18 cellular contexts compared by ENCODE assay signal in the genomic region with DNA sequence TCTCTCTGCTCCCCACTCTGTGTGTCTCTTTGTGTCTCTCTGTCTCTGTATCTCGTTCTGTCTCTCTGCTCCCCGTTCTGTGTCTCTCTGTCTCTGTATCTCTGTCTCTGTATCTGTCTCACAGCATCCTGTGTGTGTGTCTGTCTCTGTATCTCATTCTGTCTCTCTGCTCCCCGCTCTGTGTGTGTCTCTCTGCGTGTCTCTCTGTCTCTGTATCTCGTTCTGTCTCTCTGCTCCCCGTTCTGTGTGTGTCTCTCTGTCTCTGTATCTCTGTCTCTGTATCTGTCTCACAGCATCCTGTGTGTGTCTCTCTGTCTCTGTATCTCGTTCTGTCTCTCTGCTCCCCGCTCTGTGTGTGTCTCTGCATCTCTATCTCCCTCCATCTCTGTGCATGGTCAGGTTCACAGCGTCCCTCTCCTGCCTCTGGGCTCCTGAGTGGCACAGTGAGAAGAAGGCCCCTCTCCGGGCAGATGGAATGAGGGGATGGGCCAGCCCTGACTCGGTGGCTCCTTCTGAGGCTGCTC. TPM values are rescaled to one million over a fixed set of nuclear protein-coding genes. Genes with fewer than 3 reads are reported as not detected.
DNase-seq lines count a peak whose midpoint lies in the region; ATAC-seq and TF ChIP-seq lines count a peak whose summit lies in the region.
"Had no signal": no experiment of that assay in that cellular context is flagged by ENCODE, and none has a peak within 500 bp of the region (broad histone marks: within the 10 kb centered on the region; RNA-seq: fewer than 3 reads in every experiment).

No MANE protein-coding gene starts in this region.

- no peak overlapping the region for H3K18ac ChIP-seq in trophoblast cell (ENCODE audit: low read length)

- no peak overlapping the region for H3K4me2 ChIP-seq in osteoblast (ENCODE audit: insufficient read depth, low read length)
- no peak overlapping the region for H3K4me2 ChIP-seq in trophoblast cell (ENCODE audit: low read length)
- H3K4me2 ChIP-seq: PC-9 had no signal

- H4K91ac ChIP-seq in trophoblast cell (ENCODE audit: low read depth, low read length), result no peak overlapping the region

- POLR2A ChIA-PET in activated naive CD8-positive, alpha-beta T cell treated with anti-CD3 and anti-CD28 coated beads, Interleukin-2, amount 10 ng/mL, durations not matched to agents 7 days and 5 days (lab: Charles Lee), result no interaction called here

- H2BK120ac ChIP-seq in trophoblast cell (ENCODE audit: insufficient read depth, low read length, poor library complexity), result no peak overlapping the region

- H3K4me1 Mint-ChIP-seq in activated naive CD8-positive, alpha-beta T cell treated with anti-CD3 and anti-CD28 coated beads, Interleukin-2, amount 10 ng/mL, durations not matched to agents 7 days and 5 days, result no peaks in the 10 kb centered on the region
- no peaks in the 10 kb centered on the region for H3K4me1 Mint-ChIP-seq in activated naive CD8-positive, alpha-beta T cell treated with anti-CD3 and anti-CD28 coated beads for 36 hours
- H3K4me1 Mint-ChIP-seq in chondrocyte (ENCODE audit: low read depth) (peaks cover 44% of the 10 kb centered on the region), type B pancreatic cell (ENCODE audit: unreplicated experiment) (peaks cover 35% of the 10 kb centered on the region)
- H3K4me1 Mint-ChIP-seq: activated CD4-positive, alpha-beta T cell treated with anti-CD3 and anti-CD28 coated beads for 36 hours; immature natural killer cell had no signal

- no peaks in the 10 kb centered on the region for H4K20me1 ChIP-seq in osteoblast (ENCODE audit: insufficient read depth, low read length)

- TF ChIP-seq CTCF in chondrocyte (IDR thresholded peaks at IDR 0.05) (no peak), osteoblast (IDR thresholded peaks at IDR 0.05; ENCODE audit: extremely low read depth, low read depth, low read length) (no peak), type B pancreatic cell (conservative IDR thresholded peaks at IDR 0.05) (no peak)

- H2BK12ac ChIP-seq in trophoblast cell (ENCODE audit: low read length), result no peak overlapping the region

- no peaks in the 10 kb centered on the region for H3K9me3 Mint-ChIP-seq in activated naive CD8-positive, alpha-beta T cell treated with anti-CD3 and anti-CD28 coated beads, Interleukin-2, amount 10 ng/mL, durations not matched to agents 7 days and 5 days
- no peaks in the 10 kb centered on the region for H3K9me3 Mint-ChIP-seq in activated naive CD8-positive, alpha-beta T cell treated with anti-CD3 and anti-CD28 coated beads for 36 hours
- no peaks in the 10 kb centered on the region for H3K9me3 Mint-ChIP-seq in chondrocyte (ENCODE audit: low read depth)
- H3K9me3 Mint-ChIP-seq in type B pancreatic cell, result no peaks in the 10 kb centered on the region
- H3K9me3 Mint-ChIP-seq: activated T-cell treated with anti-CD3 and anti-CD28 coated beads, Interleukin-2, amount 50 U/mL, for 72 hours; immature natural killer cell; mesothelial cell of epicardium had no signal

- H4K8ac ChIP-seq in trophoblast cell (ENCODE audit: low read depth, low read length), result no peak overlapping the region

- ATAC-seq in activated naive CD8-positive, alpha-beta T cell treated with anti-CD3 and anti-CD28 coated beads, Interleukin-2, amount 10 ng/mL, durations not matched to agents 7 days and 5 days (ENCODE audit: low read depth), result no peak
- ATAC-seq: activated CD4-positive, alpha-beta T cell treated with anti-CD3 and anti-CD28 coated beads for 36 hours had no signal

- H3K79me1 ChIP-seq in trophoblast cell (ENCODE audit: low read length), result peaks cover 3% of the 10 kb centered on the region

- H3K36me3 ChIP-seq in osteoblast (ENCODE audit: insufficient read depth, low read length) (no peaks in the 10 kb centered on the region), trophoblast cell (ENCODE audit: control insufficient read depth in 1 of 2, insufficient read depth in 2 of 2, low read length in 2 of 2) (no peaks in the 10 kb centered on the region)

- H3K79me2 ChIP-seq in osteoblast (ENCODE audit: insufficient read depth, low read length), result no peaks in the 10 kb centered on the region
- no peaks in the 10 kb centered on the region for H3K79me2 ChIP-seq in trophoblast cell (ENCODE audit: control insufficient read depth, insufficient read depth, low read length, poor library complexity)

- H3K36me3 Mint-ChIP-seq in activated naive CD8-positive, alpha-beta T cell treated with anti-CD3 and anti-CD28 coated beads, Interleukin-2, amount 10 ng/mL, durations not matched to agents 7 days and 5 days, result no peaks in the 10 kb centered on the region
- no peaks in the 10 kb centered on the region for H3K36me3 Mint-ChIP-seq in activated naive CD8-positive, alpha-beta T cell treated with anti-CD3 and anti-CD28 coated beads for 36 hours
- H3K36me3 Mint-ChIP-seq in chondrocyte (ENCODE audit: low read depth), result no peaks in the 10 kb centered on the region
- H3K36me3 Mint-ChIP-seq in type B pancreatic cell, result no peaks in the 10 kb centered on the region
- H3K36me3 Mint-ChIP-seq: immature natural killer cell, mesothelial cell of epicardium had no signal

- H4K12ac ChIP-seq in trophoblast cell (ENCODE audit: low read depth, low read length), result no peak overlapping the region

- H2AFZ ChIP-seq in osteoblast (ENCODE audit: low read length) (peak overlapping the region; percentile 67), trophoblast cell (ENCODE audit: insufficient read depth, low read length, poor library complexity) (no peak overlapping the region)
- H2AFZ ChIP-seq: PC-9 had no signal

- WGBS in trophoblast cell (ENCODE audit: extremely low coverage, insufficient coverage, insufficient read length), result no CpG with 5 or more reads among the region's 11 CpGs

- no peak for DNase-seq in activated naive CD8-positive, alpha-beta T cell treated with anti-CD3 and anti-CD28 coated beads, Interleukin-2, amount 10 ng/mL, durations not matched to agents 7 days and 5 days
- no peak for DNase-seq in activated naive CD8-positive, alpha-beta T cell treated with anti-CD3 and anti-CD28 coated beads for 36 hours
- no peak for DNase-seq in chondrocyte (ENCODE audit: low spot score)
- DNase-seq in osteoblast (ENCODE audit: insufficient read length, low spot score, missing footprints), result peak; percentile 19
- DNase-seq in type B pancreatic cell (ENCODE audit: extremely low spot score, unreplicated experiment), result no peak
- no peak for DNase-seq in NCI-H524 treated with DMSO at 0.1 percent for 48 hours (lab: John Stamatoyannopoulos, UW)
- DNase-seq in NCI-H1930 (lab: John Stamatoyannopoulos, UW), result no peak
- DNase-seq in trophoblast cell, result no peak
- DNase-seq: activated CD4-positive, alpha-beta T cell treated with anti-CD3 and anti-CD28 coated beads for 36 hours; activated T-cell treated with anti-CD3 and anti-CD28 coated beads, Interleukin-2, amount 50 U/mL, for 72 hours; immature natural killer cell; KBM-7; NCI-H1105 had no signal

- H3K27ac ChIP-seq in osteoblast (ENCODE audit: low read depth, low read length), result peak overlapping the region; percentile 28
- no peak overlapping the region for H3K27ac ChIP-seq in trophoblast cell (ENCODE audit: low read depth, low read length)
- H3K27ac ChIP-seq: PC-9 had no signal

- H3K4ac ChIP-seq in trophoblast cell (ENCODE audit: low read depth, low read length), result no peak overlapping the region

- no peak overlapping the region for H2AK5ac ChIP-seq in trophoblast cell (ENCODE audit: low read length)

- H3K23ac ChIP-seq in trophoblast cell (ENCODE audit: low read length), result no peak overlapping the region

- H3K4me1 ChIP-seq in osteoblast (ENCODE audit: insufficient read depth, low read length) (peaks cover 17% of the 10 kb centered on the region), trophoblast cell (ENCODE audit: control insufficient read depth in 1 of 2, insufficient read depth in 2 of 2, low read length in 2 of 2) (peaks cover 16% of the 10 kb centered on the region in 2 experiments)

- peak overlapping the region; percentile 32 for H3K27ac Mint-ChIP-seq in activated naive CD8-positive, alpha-beta T cell treated with anti-CD3 and anti-CD28 coated beads, Interleukin-2, amount 10 ng/mL, durations not matched to agents 7 days and 5 days
- no peak overlapping the region for H3K27ac Mint-ChIP-seq in activated naive CD8-positive, alpha-beta T cell treated with anti-CD3 and anti-CD28 coated beads for 36 hours
- H3K27ac Mint-ChIP-seq in chondrocyte (ENCODE audit: unreplicated experiment) (peak overlapping the region; percentile 91), type B pancreatic cell (peak overlapping the region; percentile 19)
- H3K27ac Mint-ChIP-seq: activated CD4-positive, alpha-beta T cell treated with anti-CD3 and anti-CD28 coated beads for 36 hours; activated T-cell treated with anti-CD3 and anti-CD28 coated beads, Interleukin-2, amount 50 U/mL, for 72 hours; mesothelial cell of epicardium had no signal

- H2BK5ac ChIP-seq in trophoblast cell (ENCODE audit: low read depth, low read length, poor library complexity), result no peak overlapping the region

- H3K4me3 ChIP-seq in osteoblast (ENCODE audit: insufficient read depth, low read length) (no peak overlapping the region), trophoblast cell (ENCODE audit: low read depth, low read length) (no peak overlapping the region)
- H3K4me3 ChIP-seq: PC-9 had no signal

- H3K27me3 Mint-ChIP-seq in activated naive CD8-positive, alpha-beta T cell treated with anti-CD3 and anti-CD28 coated beads, Interleukin-2, amount 10 ng/mL, durations not matched to agents 7 days and 5 days, result peaks cover 4% of the 10 kb centered on the region
- H3K27me3 Mint-ChIP-seq in activated naive CD8-positive, alpha-beta T cell treated with anti-CD3 and anti-CD28 coated beads for 36 hours, result no peaks in the 10 kb centered on the region
- H3K27me3 Mint-ChIP-seq in chondrocyte (ENCODE audit: low read depth), result peaks cover 2% of the 10 kb centered on the region
- peaks cover 10% of the 10 kb centered on the region for H3K27me3 Mint-ChIP-seq in type B pancreatic cell
- H3K27me3 Mint-ChIP-seq: activated CD4-positive, alpha-beta T cell treated with anti-CD3 and anti-CD28 coated beads for 36 hours had no signal

- H3K14ac ChIP-seq in trophoblast cell (ENCODE audit: low read length), result no peak overlapping the region

- H3K9ac ChIP-seq in trophoblast cell (ENCODE audit: low read length), result no peak overlapping the region

- no peaks in the 10 kb centered on the region for H3K27me3 ChIP-seq in osteoblast (ENCODE audit: insufficient read depth, low read length)
- no peaks in the 10 kb centered on the region for H3K27me3 ChIP-seq in trophoblast cell (ENCODE audit: insufficient read depth, low read length)

- H3K4me3 Mint-ChIP-seq in activated naive CD8-positive, alpha-beta T cell treated with anti-CD3 and anti-CD28 coated beads, Interleukin-2, amount 10 ng/mL, durations not matched to agents 7 days and 5 days, result no peak overlapping the region
- no peak overlapping the region for H3K4me3 Mint-ChIP-seq in activated naive CD8-positive, alpha-beta T cell treated with anti-CD3 and anti-CD28 coated beads for 36 hours
- H3K4me3 Mint-ChIP-seq in chondrocyte (ENCODE audit: unreplicated experiment), result no peak overlapping the region
- H3K4me3 Mint-ChIP-seq in type B pancreatic cell, result no peak overlapping the region
- H3K4me3 Mint-ChIP-seq: activated CD4-positive, alpha-beta T cell treated with anti-CD3 and anti-CD28 coated beads for 36 hours; activated T-cell treated with anti-CD3 and anti-CD28 coated beads, Interleukin-2, amount 50 U/mL, for 72 hours; immature natural killer cell; mesothelial cell of epicardium had no signal

- H3K9me3 ChIP-seq in osteoblast (ENCODE audit: low read depth, low read length), result no peaks in the 10 kb centered on the region
- H3K9me3 ChIP-seq in trophoblast cell (ENCODE audit: insufficient read depth, low read depth, low read length), result no peaks in the 10 kb centered on the region

RNA-seq across cellular contexts. Expression of a gene that starts 38.9 kb away (rescaled TPM):
- total RNA-seq in activated naive CD8-positive, alpha-beta T cell treated with anti-CD3 and anti-CD28 coated beads, Interleukin-2, amount 10 ng/mL, durations not matched to agents 7 days and 5 days, result not detected
- not detected for total RNA-seq in activated naive CD8-positive, alpha-beta T cell treated with anti-CD3 and anti-CD28 coated beads for 36 hours
- total RNA-seq in chondrocyte, result not detected in 3 replicates
- total RNA-seq in osteoblast, result under 0.01 TPM in 1 of 2 replicates, not detected in the other
- total RNA-seq in type B pancreatic cell (ENCODE audit: low replicate concordance), result 1.3 and 4.9 TPM in 2 replicates
- polyA plus RNA-seq in trophoblast cell (2013), result 0.03 TPM in 1 of 2 replicates, not detected in the other
- total RNA-seq: A172; activated CD4-positive, alpha-beta T cell treated with anti-CD3 and anti-CD28 coated beads for 36 hours; activated T-cell treated with anti-CD3 and anti-CD28 coated beads, Interleukin-2, amount 50 U/mL, for 72 hours; H4; mesothelial cell of epicardium; PC-9; T-helper 1 cell treated with Interleukin-12 subunit alpha and Interleukin-12 subunit beta and Interleukin-4 antibody, amounts not matched to agents 30 ng/mL and 1 ng/mL, for 36 hours had no signal
